Comparison of ENCODE assay signal across 1 cellular context in the genomic region with DNA sequence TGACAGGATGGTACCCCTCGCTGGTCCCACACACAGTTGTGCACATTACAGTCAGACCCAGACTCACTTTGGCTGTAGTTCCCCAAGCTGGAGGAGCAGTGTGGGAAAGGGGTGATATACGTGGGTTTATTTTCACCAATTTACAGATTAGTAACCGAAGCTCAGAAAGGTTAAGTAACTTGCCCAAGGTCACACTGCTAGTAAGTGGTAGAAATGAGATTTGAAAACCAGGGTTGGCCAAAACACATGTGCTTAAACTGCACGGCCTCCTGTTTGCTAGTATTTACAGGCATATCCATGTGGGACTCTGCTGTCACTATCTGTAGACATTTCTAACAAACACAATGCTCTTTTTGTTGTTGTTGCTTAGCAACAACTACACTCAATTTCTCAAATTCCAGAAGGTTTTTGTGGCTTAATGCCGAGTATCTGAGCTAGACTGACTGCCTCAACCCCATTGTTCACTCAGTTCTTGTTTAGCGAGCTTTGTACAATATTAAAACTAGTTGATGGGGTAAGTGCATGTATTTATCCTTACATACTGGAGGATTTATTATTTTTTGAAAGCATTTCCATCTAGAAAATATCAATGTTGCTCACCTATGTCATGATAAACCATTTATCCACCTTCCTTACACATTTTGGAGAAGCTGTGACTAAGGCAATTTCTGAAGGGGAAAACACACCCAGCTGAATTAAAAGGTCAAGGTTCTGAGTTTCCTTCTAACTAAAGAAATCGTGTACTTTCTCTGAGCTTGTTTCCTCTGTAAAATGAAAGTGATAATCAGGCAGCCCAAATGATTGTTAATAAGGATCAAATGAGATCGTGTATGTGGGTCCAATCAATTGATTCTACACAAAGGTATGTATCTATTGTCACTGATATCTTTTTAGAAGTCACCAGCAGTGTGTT.
TF ChIP-seq lines count a peak whose summit lies in the region.

No MANE protein-coding gene starts in this region.

TF ChIP-seq in SK-N-SH, 30 proteins besides CTCF, POLR2A, EP300 and RAD21:
- TF ChIP-seq MXI1 (IDR thresholded peaks at IDR 0.05; ENCODE audit: low read depth, low read length), result peak; percentile 60; the same call in 1 of the 2 replicates
- TF ChIP-seq, protein P1, sequence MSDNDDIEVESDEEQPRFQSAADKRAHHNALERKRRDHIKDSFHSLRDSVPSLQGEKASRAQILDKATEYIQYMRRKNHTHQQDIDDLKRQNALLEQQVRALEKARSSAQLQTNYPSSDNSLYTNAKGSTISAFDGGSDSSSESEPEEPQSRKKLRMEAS (IDR thresholded peaks at IDR 0.05; ENCODE audit: low read depth), result peak; percentile 60; the same call in 1 of the 2 replicates
- TF ChIP-seq TEAD4 (IDR thresholded peaks at IDR 0.05; ENCODE audit: borderline replicate concordance, insufficient read depth), result no peak
- TF ChIP-seq SIN3A (IDR thresholded peaks at IDR 0.05; ENCODE audit: borderline replicate concordance, low read depth, low read length), result 0 out of 2 replicates have a peak, but pooled peaks have one; percentile 66
